Comparison of ENCODE assay signal across 1 cellular context in the genomic region with DNA sequence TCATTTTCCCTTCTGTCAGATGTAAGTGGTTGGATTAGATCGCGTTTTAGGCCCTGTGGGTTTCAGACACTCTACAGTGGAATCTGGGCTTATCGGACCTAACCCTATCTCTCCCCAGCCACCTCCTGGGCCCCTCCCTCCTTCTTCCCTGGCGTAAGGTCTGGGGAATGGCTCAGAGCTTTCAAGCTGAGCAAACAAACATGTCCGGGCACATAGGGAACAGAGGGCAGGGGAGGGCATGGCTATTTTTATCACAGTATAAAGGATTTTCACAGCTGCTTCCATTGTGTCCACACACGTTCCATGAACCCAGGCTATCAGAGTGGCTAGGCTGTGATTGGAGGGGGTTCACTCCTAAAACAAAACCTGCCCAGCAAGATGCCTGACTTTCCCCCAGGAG.
A peak's percentile ranks its signal among the peaks of the same experiment; 100 is the strongest.
TF ChIP-seq lines count a peak whose summit lies in the region.
"Not testable (repeated sequence)": the region's sequence is repeated elsewhere in the genome, so short reads cannot be mapped to it uniquely, and the experiment has no call there.

No MANE protein-coding gene starts in this region.

TF ChIP-seq in HepG2, 621 proteins besides CTCF, POLR2A, EP300 and RAD21:
- TF ChIP-seq GFI1 (CRISPR knock-in tag; IDR thresholded peaks at IDR 0.05; ENCODE audit: borderline replicate concordance) (peak; percentile 91), FOSL2 (CRISPR knock-in tag; IDR thresholded peaks at IDR 0.05) (peak; percentile 22; the same call in 1 of the 2 replicates), SOX6 (CRISPR knock-in tag; IDR thresholded peaks at IDR 0.05) (peak; percentile 49), SP5 (CRISPR knock-in tag; IDR thresholded peaks at IDR 0.05; ENCODE audit: borderline replicate concordance, low read depth) (0 out of 2 replicates have a peak, but pooled peaks have one; percentile 28), HMG20B (CRISPR knock-in tag; conservative IDR thresholded peaks at IDR 0.05) (0 out of 2 replicates have a peak, but pooled peaks have one; percentile 31), SOX5 (CRISPR knock-in tag; IDR thresholded peaks at IDR 0.05; ENCODE audit: borderline replicate concordance) (peak; percentile 38; the same call in 1 of the 2 replicates), THRA (CRISPR knock-in tag; IDR thresholded peaks at IDR 0.05; ENCODE audit: borderline replicate concordance) (peak; percentile 51; the same call in 1 of the 2 replicates), MEF2D (CRISPR knock-in tag; IDR thresholded peaks at IDR 0.05) (peak; percentile 89), RXRB (CRISPR knock-in tag; IDR thresholded peaks at IDR 0.05; ENCODE audit: borderline replicate concordance) (peak; percentile 43), TFAP4 (IDR thresholded peaks at IDR 0.05; ENCODE audit: borderline replicate concordance, low read depth) (peak; percentile 55; the same call in 1 of the 2 replicates), FOXA3 (CRISPR knock-in tag; IDR thresholded peaks at IDR 0.05) (peak; percentile 21; the same call in 1 of the 2 replicates), GATAD2A (CRISPR knock-in tag; IDR thresholded peaks at IDR 0.05) (peak; percentile 37), BCL6 (CRISPR knock-in tag; IDR thresholded peaks at IDR 0.05) (0 out of 2 replicates have a peak, but pooled peaks have one; percentile 21), PAXIP1 (CRISPR knock-in tag; conservative IDR thresholded peaks at IDR 0.05) (0 out of 2 replicates have a peak, but pooled peaks have one; percentile 11), SOX13 (CRISPR knock-in tag; conservative IDR thresholded peaks at IDR 0.05 in 1 of 2, IDR thresholded peaks at IDR 0.05 in 1 of 2) (peak in 1 of 2 experiments; percentile 68; a peak in 2 of 4 replicates), NR2F6 (IDR thresholded peaks at IDR 0.05) (peak; percentile 19; the same call in 1 of the 2 replicates), TP53 (CRISPR knock-in tag; conservative IDR thresholded peaks at IDR 0.05) (peak; percentile 98), RARA (CRISPR knock-in tag; IDR thresholded peaks at IDR 0.05) (peak; percentile 73)
- TF ChIP-seq SOX6 (IDR thresholded peaks at IDR 0.05); SOX13 (IDR thresholded peaks at IDR 0.05); NR2F6 (CRISPR knock-in tag; IDR thresholded peaks at IDR 0.05): not testable (repeated sequence)
